ENCODE assay signal across 8 cellular contexts in genomic region chr12:77324763-77325468, GRCh38.
DNase-seq lines count a peak whose midpoint lies in the region; ATAC-seq and TF ChIP-seq lines count a peak whose summit lies in the region.

No MANE protein-coding gene starts in this region.

- peak overlapping the region; percentile 82 for H2AFZ ChIP-seq in parathyroid adenoma

- intact Hi-C loops in left ventricle myocardium inferior (cut with micrococcal nuclease), result no loop called here

- H3K27me3 ChIP-seq in left ventricle myocardium inferior (ENCODE audit: low read depth), result peaks cover 7% of the 10 kb centered on the region
- no peaks in the 10 kb centered on the region for H3K27me3 ChIP-seq in parathyroid adenoma (ENCODE audit: control insufficient read depth, insufficient read depth, low read length)

- H3K36me3 ChIP-seq in left ventricle myocardium inferior (no peaks in the 10 kb centered on the region), parathyroid adenoma (ENCODE audit: control insufficient read depth, insufficient read depth, low read length) (no peaks in the 10 kb centered on the region)

- peak; percentile 98 for ATAC-seq in GM19372 (IDR thresholded peaks at IDR 0.05; ENCODE audit: low read depth, unreplicated experiment)
- peak; percentile 93 for ATAC-seq in HG03354 (IDR thresholded peaks at IDR 0.05; ENCODE audit: poor library complexity, severe bottlenecking, unreplicated experiment)

- no peaks in the 10 kb centered on the region for H3K79me2 ChIP-seq in parathyroid adenoma

- H3K27ac ChIP-seq in left ventricle myocardium inferior (replicated peaks), result peak overlapping the region; percentile 43
- no peak overlapping the region for H3K27ac ChIP-seq in parathyroid adenoma

- H3K4me3 ChIP-seq in left ventricle myocardium inferior (peak overlapping the region; percentile 78), parathyroid adenoma (ENCODE audit: low read depth, low read length) (peak overlapping the region; percentile 69)

- H3K9ac ChIP-seq in parathyroid adenoma, result no peak overlapping the region

- H3K4me1 ChIP-seq in left ventricle myocardium inferior (peaks cover 21% of the 10 kb centered on the region), parathyroid adenoma (no peaks in the 10 kb centered on the region)

- DNase-seq in DMS153 (lab: John Stamatoyannopoulos, UW) (peak; percentile 11), NCI-H526 treated with DMSO at 0.1 percent for 48 hours (lab: John Stamatoyannopoulos, UW) (peak; percentile 75), amniotic epithelial cell (ENCODE audit: low read depth) (peak; percentile 50), left ventricle myocardium inferior (peak; percentile 76), T-helper 9 cell (no peak)

- H3K4me2 ChIP-seq in parathyroid adenoma (ENCODE audit: low read length), result peak overlapping the region; percentile 79

- H3K9me3 ChIP-seq in left ventricle myocardium inferior (replicated peaks) (no peaks in the 10 kb centered on the region), parathyroid adenoma (ENCODE audit: control insufficient read depth, low read length) (no peaks in the 10 kb centered on the region)

- peak; percentile 61 for TF ChIP-seq CTCF in left ventricle myocardium inferior (IDR thresholded peaks at IDR 0.05; ENCODE audit: borderline replicate concordance)
- TF ChIP-seq CTCF in parathyroid adenoma (IDR thresholded peaks at IDR 0.05), result peak; percentile 54
